In the genomic region with DNA sequence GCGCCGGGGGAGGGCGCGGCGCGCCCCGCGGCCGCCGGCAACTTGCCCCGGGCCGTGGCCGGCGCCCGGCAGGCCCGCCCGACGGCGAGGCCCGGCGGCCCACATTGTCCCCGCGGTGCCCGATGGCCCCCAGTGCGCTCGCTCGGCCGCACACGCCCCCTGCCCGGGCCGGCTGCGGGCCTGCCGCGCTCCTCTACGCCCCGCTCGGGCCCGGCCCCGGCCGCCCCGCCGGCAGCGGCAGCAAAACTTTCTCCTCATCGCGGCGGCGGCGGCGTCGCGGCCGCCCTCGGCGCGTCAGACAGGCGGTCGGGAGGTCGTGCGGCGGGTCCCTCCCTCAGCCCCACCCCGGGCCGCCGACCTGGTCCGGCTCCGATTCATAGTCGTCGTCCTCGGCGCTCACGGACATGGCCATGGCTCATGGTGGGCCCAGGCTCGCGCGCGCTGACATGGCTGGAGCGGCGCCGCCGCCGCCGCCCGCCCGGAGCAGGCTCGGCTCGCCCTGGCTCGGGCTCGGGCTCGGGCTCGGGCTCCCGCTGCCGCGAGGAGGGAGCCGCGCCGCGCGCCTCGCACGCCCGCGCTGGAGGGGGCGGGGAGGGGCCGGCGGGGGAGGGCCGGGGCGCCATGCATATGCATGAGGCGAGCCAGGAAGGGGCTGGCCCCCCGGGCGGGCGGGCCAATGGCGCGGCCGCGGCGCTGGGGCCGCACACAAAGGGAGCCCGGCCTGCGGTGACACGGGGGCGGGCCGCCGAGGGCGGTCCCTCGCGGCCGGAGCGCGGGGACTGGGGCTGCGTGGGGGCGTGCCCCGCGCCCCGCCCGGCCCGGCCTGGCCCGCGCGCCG, we compare ENCODE assay signal across 8 cellular contexts.
DNase-seq lines count a peak whose midpoint lies in the region; ATAC-seq and TF ChIP-seq lines count a peak whose summit lies in the region.

No MANE protein-coding gene starts in this region.

- H3K27ac ChIP-seq in dorsolateral prefrontal cortex, result peak overlapping the region in 42 of 59 donors; percentile 36 to 87 (median 75)
- peak overlapping the region; percentile 71 to 89 for H3K27ac ChIP-seq in lung (ENCODE audit: low read depth in 1 of 2, low read length in 1 of 2)

- intact Hi-C loops in dorsolateral prefrontal cortex (cut with DNase I), result no loop called here

- DNase-seq in BJ (ENCODE audit: low read depth) (peak; percentile 44), NCI-H510A (lab: John Stamatoyannopoulos, UW) (peak; percentile 90), dorsolateral prefrontal cortex (peak; percentile 65 to 93 (median 85)), lung (ENCODE audit: low spot score) (peak; percentile 88)
- DNase-seq in activated CD4-positive, alpha-beta T cell treated with anti-CD3 and anti-CD28 coated beads, Interleukin-2, amount 50 U/mL, for 24 hours (ENCODE audit: low read depth in 1 of 2, low spot score in 1 of 2), result peak; percentile 70 to 80
- peak; percentile 46 to 79 (median 78) for DNase-seq in stimulated activated CD4-positive, alpha-beta T cell treated with anti-CD3 and anti-CD28 coated beads, TNF-alpha, amount 100 ng/mL, for 1 hour (ENCODE audit: low read depth in 3 of 3, low spot score in 1 of 3)

- peaks cover 0 to 8% of the 10 kb centered on the region in 2 donors for H3K4me1 ChIP-seq in lung (ENCODE audit: control insufficient read depth in 2 of 2, insufficient read depth in 2 of 2, low read length in 2 of 2)

- CTCF ChIA-PET in BJ (lab: Yijun Ruan, JAX), result interaction anchor here (3.3 kb wide), 1 partner anchor 12 kb away, joined by 18 read pairs; no protein-coding TSS in a partner anchor

- TF ChIP-seq CTCF in BJ (IDR thresholded peaks at IDR 0.05; ENCODE audit: insufficient read depth, low read depth, low read length) (no peak), dorsolateral prefrontal cortex (IDR thresholded peaks at IDR 0.05 in 54 of 56, conservative IDR thresholded peaks at IDR 0.05 in 2 of 56; ENCODE audit: low read depth in 1 of 56, partially characterized antibody in 56 of 56) (peak in 4 of 56 donors; percentile 3 to 24 (median 12)), lung (IDR thresholded peaks at IDR 0.05; ENCODE audit: control extremely low read depth, extremely low read depth) (no peak)

- H3K4me3 ChIP-seq in BJ (ENCODE audit: low read depth, low read length) (peak overlapping the region; percentile 49), dorsolateral prefrontal cortex (peak overlapping the region; percentile 44 to 82 (median 67)), lung (peak overlapping the region; percentile 67)

- H3K27me3 ChIP-seq in BJ (ENCODE audit: control insufficient read depth, insufficient read depth, low read length) (no peaks in the 10 kb centered on the region), dorsolateral prefrontal cortex (no peaks in the 10 kb centered on the region), lung (ENCODE audit: control insufficient read depth, insufficient read depth) (no peaks in the 10 kb centered on the region)

- no peaks in the 10 kb centered on the region for H3K36me3 ChIP-seq in BJ (ENCODE audit: control insufficient read depth, insufficient read depth, low read length)
- no peaks in the 10 kb centered on the region for H3K36me3 ChIP-seq in lung (ENCODE audit: control insufficient read depth in 2 of 2, insufficient read depth in 2 of 2, low read length in 2 of 2)

- POLR2A ChIA-PET in BJ (lab: Charles Lee), result no interaction called here

- peak; percentile 58 for TF ChIP-seq POLR2A in GM19099 (IDR thresholded peaks at IDR 0.05; ENCODE audit: extremely low read depth, insufficient read length, low read depth)

- H3K9me3 ChIP-seq in lung (ENCODE audit: control insufficient read depth in 2 of 2, insufficient read depth in 1 of 2, low read length in 1 of 2), result no peaks in the 10 kb centered on the region

- WGBS in lung, 2 donors, result 1% methylated on average over 52 to 138 of the region's 138 CpGs

- ATAC-seq in HG03342 (IDR thresholded peaks at IDR 0.05; ENCODE audit: unreplicated experiment) (peak; percentile 90), lung (ENCODE audit: insufficient read depth, low FRiP score) (peak; percentile 95)

Comparison
In these comparisons a context has a peak if more than half of its experiments do, and no peak if none do; other contexts are left out.
1. Peak in every context shown above with its lines: DNase-seq, ATAC-seq, H3K4me3 ChIP-seq and H3K27ac ChIP-seq.